Comparison of ENCODE assay signal across 21 cellular contexts in genomic region chr2:141041281-141041680, GRCh38.
"Had no signal": no experiment of that assay in that cellular context is flagged by ENCODE, and none has a peak within 500 bp of the region (broad histone marks: within the 10 kb centered on the region; RNA-seq: fewer than 3 reads in every experiment).

No MANE protein-coding gene starts in this region.

- H3K4me3 ChIP-seq: gastroesophageal sphincter, right atrium auricular region, skin epidermis, tibial artery had no signal

- DNase-seq: activated CD4-positive, CD25-positive, alpha-beta regulatory T cell treated with anti-CD3 and anti-CD28 coated beads, Interleukin-2, amount 50 U/mL, for 72 hours; activated naive CD8-positive, alpha-beta T cell treated with anti-CD3 and anti-CD28 coated beads for 36 hours; amygdala; effector memory CD8-positive, alpha-beta T cell; left ventricle myocardium superior; occipital lobe; stimulated activated CD4-positive, alpha-beta T cell treated with anti-CD3 and anti-CD28 coated beads, Interleukin-15, amount 100 ng/mL, for 24 hours; stimulated activated CD4-positive, alpha-beta T cell treated with anti-CD3 and anti-CD28 coated beads, Interleukin-4, amount 100 ng/mL, for 24 hours; stimulated activated naive CD4-positive, alpha-beta T cell; T-helper 9 cell; tibial artery had no signal

- H3K27ac ChIP-seq: epithelial cell of prostate, gastroesophageal sphincter, right atrium auricular region, skin epidermis, tibial artery had no signal

- H3K9me3 ChIP-seq: gastroesophageal sphincter, right atrium auricular region, tibial artery had no signal

- H3K27ac Mint-ChIP-seq: activated naive CD8-positive, alpha-beta T cell treated with anti-CD3 and anti-CD28 coated beads for 36 hours; activated T-helper 1 cell treated with anti-CD3 and anti-CD28 coated beads, Interleukin-12 subunit alpha, Interleukin-12 subunit beta, Interleukin-2, Interleukin-4 antibody, amounts not matched to agents 30 ng/mL and 10 ng/mL and 1 ng/mL, durations not matched to agents 14 hours and 24 hours and 36 hours; dendritic cell treated with granulocyte-macrophage colony-stimulating factor and Interleukin-4, amounts not matched to agents 40 ng/mL and 50 ng/mL, for 4 days; effector memory CD8-positive, alpha-beta T cell; memory B cell; natural killer cell treated with Interleukin-12 subunit alpha and Interleukin-12 subunit beta and Interleukin-15 and Interleukin-18, amount 100 ng/mL, for 72 hours had no signal

- H3K36me3 Mint-ChIP-seq: activated naive CD8-positive, alpha-beta T cell treated with anti-CD3 and anti-CD28 coated beads for 36 hours; memory B cell; natural killer cell treated with Interleukin-12 subunit alpha and Interleukin-12 subunit beta and Interleukin-15 and Interleukin-18, amount 100 ng/mL, for 72 hours had no signal

- FAIRE-seq: keratinocyte, urothelium cell line had no signal

- H3K27me3 Mint-ChIP-seq: activated naive CD8-positive, alpha-beta T cell treated with anti-CD3 and anti-CD28 coated beads for 36 hours; dendritic cell treated with granulocyte-macrophage colony-stimulating factor and Interleukin-4, amounts not matched to agents 40 ng/mL and 50 ng/mL, for 4 days; effector memory CD8-positive, alpha-beta T cell; memory B cell; natural killer cell treated with Interleukin-12 subunit alpha and Interleukin-12 subunit beta and Interleukin-15 and Interleukin-18, amount 100 ng/mL, for 72 hours had no signal

- H3K4me1 Mint-ChIP-seq: activated naive CD8-positive, alpha-beta T cell treated with anti-CD3 and anti-CD28 coated beads for 36 hours; memory B cell had no signal

- H3K4me3 Mint-ChIP-seq: activated naive CD8-positive, alpha-beta T cell treated with anti-CD3 and anti-CD28 coated beads for 36 hours; activated T-helper 1 cell treated with anti-CD3 and anti-CD28 coated beads, Interleukin-12 subunit alpha, Interleukin-12 subunit beta, Interleukin-2, Interleukin-4 antibody, amounts not matched to agents 30 ng/mL and 10 ng/mL and 1 ng/mL, durations not matched to agents 14 hours and 24 hours and 36 hours; dendritic cell treated with granulocyte-macrophage colony-stimulating factor and Interleukin-4, amounts not matched to agents 40 ng/mL and 50 ng/mL, for 4 days; effector memory CD8-positive, alpha-beta T cell; memory B cell; natural killer cell treated with Interleukin-12 subunit alpha and Interleukin-12 subunit beta and Interleukin-15 and Interleukin-18, amount 100 ng/mL, for 72 hours had no signal

- H3K9me3 Mint-ChIP-seq: dendritic cell treated with granulocyte-macrophage colony-stimulating factor and Interleukin-4, amounts not matched to agents 40 ng/mL and 50 ng/mL, for 4 days had no signal

- H3K27me3 ChIP-seq: gastroesophageal sphincter, right atrium auricular region, tibial artery had no signal

- H3K4me1 ChIP-seq: gastroesophageal sphincter, right atrium auricular region, tibial artery had no signal

- ATAC-seq: effector memory CD8-positive, alpha-beta T cell; gastroesophageal sphincter; left ventricle myocardium superior; natural killer cell treated with Interleukin-12 subunit alpha and Interleukin-12 subunit beta and Interleukin-15 and Interleukin-18, amount 100 ng/mL, for 72 hours had no signal

- H3K36me3 ChIP-seq: gastroesophageal sphincter, right atrium auricular region, tibial artery had no signal
